In the genomic region with DNA sequence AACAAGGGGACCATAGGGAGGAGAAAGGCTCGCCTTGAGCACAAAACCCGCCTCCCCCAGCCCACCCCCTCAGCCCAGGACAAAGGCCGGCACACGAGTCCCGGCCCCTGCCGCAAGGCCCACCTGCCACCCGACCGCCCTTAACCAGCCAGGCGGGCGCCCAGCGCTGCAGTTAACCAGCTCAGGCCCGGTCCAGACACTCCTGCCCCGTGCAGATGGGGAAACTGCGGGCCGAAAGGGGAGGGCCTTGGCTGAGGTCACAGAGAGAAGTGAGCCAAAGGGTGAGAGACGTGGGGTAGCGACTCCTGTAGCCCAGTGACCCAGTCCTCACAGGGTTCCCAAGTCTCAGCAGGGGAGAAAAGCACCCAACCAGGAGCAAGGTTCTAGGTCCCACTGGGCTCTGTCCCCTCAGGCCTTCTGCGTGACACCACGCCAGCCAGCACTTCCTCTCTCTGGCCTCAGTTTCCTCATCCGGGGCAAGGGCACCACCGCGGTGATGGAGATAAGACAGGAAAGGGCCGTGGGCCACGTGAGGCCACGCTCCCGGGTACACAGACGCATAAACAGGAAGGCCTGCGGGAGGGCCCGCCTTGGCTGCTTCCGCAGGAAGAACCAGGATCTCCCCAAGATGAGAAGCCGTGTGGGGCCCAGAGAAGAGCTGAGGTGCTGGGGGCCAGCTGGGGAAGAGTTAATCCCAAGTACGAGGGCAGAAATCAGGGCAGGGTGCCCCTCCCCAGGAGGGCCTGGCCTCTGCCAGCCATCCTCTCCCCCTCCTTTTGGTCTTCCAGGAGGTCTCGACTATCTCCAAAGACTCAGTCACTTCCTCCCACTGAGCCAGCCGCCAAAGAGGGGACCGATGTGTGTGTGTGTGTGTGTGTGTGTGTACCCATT, we compare ENCODE assay signal across 9 cellular contexts. TPM values are rescaled to one million over a fixed set of nuclear protein-coding genes. Genes with fewer than 3 reads are reported as not detected.
DNase-seq lines count a peak whose midpoint lies in the region; ATAC-seq and FAIRE-seq lines count a peak whose summit lies in the region.
"Had no signal": no experiment of that assay in that cellular context is flagged by ENCODE, and none has a peak within 500 bp of the region (broad histone marks: within the 10 kb centered on the region; RNA-seq: fewer than 3 reads in every experiment).

No MANE protein-coding gene starts in this region.

- H3K4me3 ChIP-seq in CD4-positive, CD25-positive, alpha-beta regulatory T cell (ENCODE audit: low read depth, low read length) = peak overlapping the region; percentile 81

- H3K27ac Mint-ChIP-seq in CD4-positive, CD25-positive, alpha-beta regulatory T cell = peak overlapping the region; percentile 95 to 99 (median 97)

- H3K4me1 ChIP-seq in CD4-positive, CD25-positive, alpha-beta regulatory T cell (ENCODE audit: control insufficient read depth, insufficient read depth, low read length, poor library complexity, severe bottlenecking) = peaks cover 65% of the 10 kb centered on the region

- peaks cover 15% of the 10 kb centered on the region for H3K36me3 Mint-ChIP-seq in CD4-positive, CD25-positive, alpha-beta regulatory T cell

- H3K9me3 Mint-ChIP-seq in CD4-positive, CD25-positive, alpha-beta regulatory T cell = peaks cover 0 to 1% (median 0%) of the 10 kb centered on the region in 7 donors

- ATAC-seq in CD4-positive, CD25-positive, alpha-beta regulatory T cell (ENCODE audit: low read depth in 2 of 2) = peak; percentile 72
- peak; percentile 48 for ATAC-seq in HG03108 (IDR thresholded peaks at IDR 0.05; ENCODE audit: unreplicated experiment)
- ATAC-seq in GM18870 (IDR thresholded peaks at IDR 0.05; ENCODE audit: unreplicated experiment) = no peak

- no peaks in the 10 kb centered on the region for H3K27me3 Mint-ChIP-seq in CD4-positive, CD25-positive, alpha-beta regulatory T cell

- H3K27me3 ChIP-seq in CD4-positive, CD25-positive, alpha-beta regulatory T cell (ENCODE audit: control insufficient read depth, insufficient read depth, low read length) = no peaks in the 10 kb centered on the region

- peaks cover 22% of the 10 kb centered on the region for H3K36me3 ChIP-seq in CD4-positive, CD25-positive, alpha-beta regulatory T cell (ENCODE audit: control insufficient read depth, insufficient read depth, low read length)

- H3K4me1 Mint-ChIP-seq in CD4-positive, CD25-positive, alpha-beta regulatory T cell = peaks cover 5 to 70% (median 30%) of the 10 kb centered on the region in 4 donors

- peak overlapping the region; percentile 91 to 99 (median 97) for H3K4me3 Mint-ChIP-seq in CD4-positive, CD25-positive, alpha-beta regulatory T cell

- no peaks in the 10 kb centered on the region for H3K9me3 ChIP-seq in CD4-positive, CD25-positive, alpha-beta regulatory T cell (ENCODE audit: control insufficient read depth in 2 of 2, low read length in 2 of 2)

- DNase-seq in CD4-positive, CD25-positive, alpha-beta regulatory T cell = peak; percentile 64 to 95 (median 76)
- peak; percentile 70 to 74 for DNase-seq in activated CD4-positive, alpha-beta T cell treated with anti-CD3 and anti-CD28 coated beads for 24 hours (ENCODE audit: low read depth in 2 of 2)
- DNase-seq in dermis microvascular lymphatic vessel endothelial cell (ENCODE audit: low read depth in 2 of 2) (peak; percentile 83 to 92), nucleus accumbens (lab: John Stamatoyannopoulos, UW) (peak in 29 of 56 donors; percentile 5 to 60 (median 19)), urothelium cell line (ENCODE audit: low spot score) (no peak)

- FAIRE-seq in urothelium cell line (lab: Jason Lieb, UNC) = no peak
- FAIRE-seq: colon had no signal

- H3K27ac ChIP-seq in CD4-positive, CD25-positive, alpha-beta regulatory T cell (ENCODE audit: insufficient read depth, low read length, poor library complexity, severe bottlenecking) = peak overlapping the region; percentile 86
- peak overlapping the region; percentile 49 for H3K27ac ChIP-seq in temporal lobe (ENCODE audit: low read depth, low read length)

RNA-seq across cellular contexts. Expression of gene MFNG, which starts 1.8 kb away (rescaled TPM):
- 148 TPM for total RNA-seq in CD4-positive, CD25-positive, alpha-beta regulatory T cell
- 100 to 1,000 TPM; 323 to 340 (median 327) TPM for polyA plus RNA-seq in CD4-positive, CD25-positive, alpha-beta regulatory T cell
- total RNA-seq in dermis microvascular lymphatic vessel endothelial cell (97.7 and 197 TPM in 2 replicates), temporal lobe (1.5 TPM)

RNA-seq across cellular contexts. Expression of gene CARD10, which starts 34.9 kb away (rescaled TPM):
- total RNA-seq in CD4-positive, CD25-positive, alpha-beta regulatory T cell = not detected
- polyA plus RNA-seq in CD4-positive, CD25-positive, alpha-beta regulatory T cell = not detected
- total RNA-seq in dermis microvascular lymphatic vessel endothelial cell = 47.9 and 55.6 TPM in 2 replicates
- total RNA-seq in temporal lobe = 4.7 TPM

RNA-seq across cellular contexts. Expression of gene ELFN2, which starts 57.1 kb away (rescaled TPM):
- total RNA-seq in CD4-positive, CD25-positive, alpha-beta regulatory T cell = 0.44 TPM
- polyA plus RNA-seq in CD4-positive, CD25-positive, alpha-beta regulatory T cell = not detected
- total RNA-seq in dermis microvascular lymphatic vessel endothelial cell (under 0.01 TPM in 2 replicates), temporal lobe (21.6 TPM)

Comparison
In these comparisons a context has a peak if more than half of its experiments do, and no peak if none do; other contexts are left out.
1. RNA of gene MFNG, which starts 1.8 kb away (total RNA-seq): 148 TPM in CD4-positive, CD25-positive, alpha-beta regulatory T cell (single experiment) and 97.7 to 197 TPM in dermis microvascular lymphatic vessel endothelial cell; 1.5 TPM in temporal lobe (single experiment); every median in the first group is over 10 times any median in the second.
2. RNA of gene ELFN2, which starts 57.1 kb away (total RNA-seq): 21.6 TPM in temporal lobe (single experiment); 0.44 TPM in CD4-positive, CD25-positive, alpha-beta regulatory T cell (single experiment) and under 0.01 TPM in dermis microvascular lymphatic vessel endothelial cell; every median in the first group is over 10 times any median in the second.